ENCODE assay signal across 22 cellular contexts in the genomic region with DNA sequence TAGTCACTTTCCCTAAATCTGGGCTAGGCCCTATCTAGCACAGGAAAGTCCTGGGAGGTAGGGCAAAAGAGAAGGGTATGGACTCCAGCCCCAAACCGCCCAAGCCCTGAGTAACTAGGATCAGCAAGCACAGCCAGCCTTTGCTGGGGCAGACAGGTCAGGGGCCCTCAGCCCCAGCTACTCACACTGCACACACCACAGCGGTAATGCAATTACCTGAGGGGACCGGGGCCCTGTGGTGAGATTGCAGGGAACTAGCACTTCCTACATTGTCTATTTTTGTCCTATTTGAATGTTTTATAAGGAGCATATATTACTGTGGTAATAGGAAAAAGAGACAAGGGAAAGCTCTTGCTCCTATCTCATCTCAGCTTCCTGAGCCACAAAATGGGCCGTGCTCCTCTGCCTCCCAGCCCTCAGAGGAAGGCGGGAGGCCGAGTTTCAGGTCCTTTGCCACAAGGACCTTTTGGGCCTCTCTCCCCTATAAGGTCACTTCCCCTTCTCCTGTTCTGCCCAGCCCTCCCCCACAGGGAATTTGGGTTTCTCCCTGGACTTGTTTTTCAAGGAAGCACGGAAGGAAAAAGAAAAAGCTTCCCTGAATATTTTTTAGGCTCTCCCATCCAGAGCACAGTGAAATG. TPM values are rescaled to one million over a fixed set of nuclear protein-coding genes. Genes with fewer than 3 reads are reported as not detected.
DNase-seq lines count a peak whose midpoint lies in the region; ATAC-seq, FAIRE-seq and TF ChIP-seq lines count a peak whose summit lies in the region.
"Had no signal": no experiment of that assay in that cellular context is flagged by ENCODE, and none has a peak within 500 bp of the region (broad histone marks: within the 10 kb centered on the region; RNA-seq: fewer than 3 reads in every experiment).

No MANE protein-coding gene starts in this region.

- no peaks in the 10 kb centered on the region for H3F3A ChIP-seq in GM23338 (replicated peaks; ENCODE audit: low read depth)

- H3K27ac ChIP-seq in GM23338 (ENCODE audit: low read depth), result no peak overlapping the region
- peak overlapping the region; percentile 41 for H3K27ac ChIP-seq in RWPE1
- H3K27ac ChIP-seq in neutrophil, result peak overlapping the region; percentile 63
- H3K27ac ChIP-seq in small intestine (ENCODE audit: low read depth in 1 of 2, low read length in 1 of 2), result no peak overlapping the region
- H3K27ac ChIP-seq: epithelial cell of prostate, upper lobe of right lung, VCaP had no signal

- CTCF ChIA-PET in RWPE1 (lab: Yijun Ruan, JAX), result interaction anchor here (0.7 to 1.1 kb wide), 3 partner anchors 17 to 85 kb away, joined by 4 to 6 read pairs (median 4); no protein-coding TSS in a partner anchor

- DNase-seq in GM23338 (ENCODE audit: low spot score) (no peak), RWPE1 (ENCODE audit: low spot score) (no peak), chondrocyte (ENCODE audit: low spot score) (no peak), NCI-H1694 treated with DMSO at 0.1 percent for 48 hours (lab: John Stamatoyannopoulos, UW) (no peak), small intestine (no peak), NCI-H2171 (lab: John Stamatoyannopoulos, UW) (no peak), NCI-H187 treated with DMSO at 0.1 percent for 48 hours (lab: John Stamatoyannopoulos, UW) (no peak)
- DNase-seq: activated CD4-positive, alpha-beta memory T cell treated with anti-CD3 and anti-CD28 coated beads for 36 hours; dorsolateral prefrontal cortex; MG63; naive thymus-derived CD8-positive, alpha-beta T cell; NCI-H1417 treated with DMSO at 0.1 percent for 48 hours; SHP77; stimulated activated CD4-positive, alpha-beta T cell treated with anti-CD3 and anti-CD28 coated beads, Interleukin-2, amount 100 ng/mL, for 48 hours; stimulated activated naive CD8-positive, alpha-beta T cell treated with anti-CD3 and anti-CD28 coated beads, Interleukin-15, amount 100 ng/mL, for 72 hours; T-helper 1 cell; upper lobe of right lung had no signal

- H3K4me3 Mint-ChIP-seq in GM23338 (no peak overlapping the region), chondrocyte (ENCODE audit: unreplicated experiment) (no peak overlapping the region)
- H3K4me3 Mint-ChIP-seq: activated CD4-positive, alpha-beta memory T cell treated with anti-CD3 and anti-CD28 coated beads for 36 hours; naive thymus-derived CD8-positive, alpha-beta T cell; stimulated activated naive CD8-positive, alpha-beta T cell treated with anti-CD3 and anti-CD28 coated beads, Interleukin-15, amount 100 ng/mL, for 72 hours had no signal

- no peak overlapping the region for H3K4me2 ChIP-seq in GM23338

- TF ChIP-seq CTCF in GM23338 (conservative IDR thresholded peaks at IDR 0.05; ENCODE audit: low read depth in 2 of 2), result no peak
- TF ChIP-seq CTCF in RWPE1 (conservative IDR thresholded peaks at IDR 0.05; ENCODE audit: low read depth), result no peak
- TF ChIP-seq CTCF in chondrocyte (IDR thresholded peaks at IDR 0.05), result no peak
- TF ChIP-seq CTCF in neutrophil (IDR thresholded peaks at IDR 0.05), result no peak

- no peak overlapping the region for H3K27ac Mint-ChIP-seq in GM23338
- H3K27ac Mint-ChIP-seq in chondrocyte (ENCODE audit: unreplicated experiment), result peak overlapping the region; percentile 77
- H3K27ac Mint-ChIP-seq: activated CD4-positive, alpha-beta memory T cell treated with anti-CD3 and anti-CD28 coated beads for 36 hours; stimulated activated naive CD8-positive, alpha-beta T cell treated with anti-CD3 and anti-CD28 coated beads, Interleukin-15, amount 100 ng/mL, for 72 hours had no signal

- H3K27me3 Mint-ChIP-seq in GM23338 (ENCODE audit: insufficient read depth, low read depth, poor library complexity) (peaks cover 10% of the 10 kb centered on the region), chondrocyte (ENCODE audit: low read depth) (no peaks in the 10 kb centered on the region)
- H3K27me3 Mint-ChIP-seq: activated CD4-positive, alpha-beta memory T cell treated with anti-CD3 and anti-CD28 coated beads for 36 hours; naive thymus-derived CD8-positive, alpha-beta T cell; stimulated activated naive CD8-positive, alpha-beta T cell treated with anti-CD3 and anti-CD28 coated beads, Interleukin-15, amount 100 ng/mL, for 72 hours had no signal

- peaks cover 14% of the 10 kb centered on the region; the same call in 2 of the 3 replicates for H3K4me1 Mint-ChIP-seq in GM23338
- peaks cover 73% of the 10 kb centered on the region for H3K4me1 Mint-ChIP-seq in chondrocyte (ENCODE audit: low read depth)
- H3K4me1 Mint-ChIP-seq: stimulated activated naive CD8-positive, alpha-beta T cell treated with anti-CD3 and anti-CD28 coated beads, Interleukin-15, amount 100 ng/mL, for 72 hours had no signal

- no peaks in the 10 kb centered on the region for H3K36me3 Mint-ChIP-seq in GM23338 (ENCODE audit: low read depth)
- H3K36me3 Mint-ChIP-seq in chondrocyte (ENCODE audit: low read depth), result peaks cover 2% of the 10 kb centered on the region
- H3K36me3 Mint-ChIP-seq: activated CD4-positive, alpha-beta memory T cell treated with anti-CD3 and anti-CD28 coated beads for 36 hours had no signal

- H3K4me3 ChIP-seq in GM23338, result no peak overlapping the region
- H3K4me3 ChIP-seq in neutrophil (ENCODE audit: low read depth in 1 of 2, low read length in 1 of 2), result no peak overlapping the region
- no peak overlapping the region for H3K4me3 ChIP-seq in small intestine (ENCODE audit: low read depth in 1 of 2, low read length in 2 of 2)
- H3K4me3 ChIP-seq: dorsolateral prefrontal cortex, MG63, upper lobe of right lung had no signal

- H3K9me3 Mint-ChIP-seq in GM23338 (no peaks in the 10 kb centered on the region; the same call in 2 of the 3 replicates), chondrocyte (ENCODE audit: low read depth) (no peaks in the 10 kb centered on the region)
- H3K9me3 Mint-ChIP-seq: activated CD4-positive, alpha-beta memory T cell treated with anti-CD3 and anti-CD28 coated beads for 36 hours; naive thymus-derived CD8-positive, alpha-beta T cell; stimulated activated naive CD8-positive, alpha-beta T cell treated with anti-CD3 and anti-CD28 coated beads, Interleukin-15, amount 100 ng/mL, for 72 hours had no signal

- H4K20me1 ChIP-seq in GM23338 (replicated peaks; ENCODE audit: insufficient read depth), result peaks cover 3% of the 10 kb centered on the region

- no peaks in the 10 kb centered on the region for H3K36me3 ChIP-seq in GM23338 (ENCODE audit: insufficient read depth)
- H3K36me3 ChIP-seq in neutrophil, result no peaks in the 10 kb centered on the region
- peaks cover 0 to 2% of the 10 kb centered on the region in 2 donors for H3K36me3 ChIP-seq in small intestine (ENCODE audit: control insufficient read depth in 2 of 2, insufficient read depth in 2 of 2, low read length in 2 of 2)

- H3K4me1 ChIP-seq in GM23338 (ENCODE audit: insufficient read depth) (no peaks in the 10 kb centered on the region), neutrophil (ENCODE audit: control insufficient read depth in 1 of 2, insufficient read depth in 1 of 2, low read depth in 1 of 2, low read length in 1 of 2) (peaks cover 20 to 21% of the 10 kb centered on the region in 2 experiments), small intestine (ENCODE audit: control insufficient read depth in 2 of 2, insufficient read depth in 1 of 2, low read depth in 1 of 2, low read length in 1 of 2) (no peaks in the 10 kb centered on the region)

- no peak for FAIRE-seq in small intestine (lab: Jason Lieb, UNC)
- FAIRE-seq: keratinocyte had no signal

- no peak overlapping the region for H2AFZ ChIP-seq in GM23338

- POLR2A ChIA-PET in RWPE1 (lab: Yijun Ruan, JAX; ENCODE audit: low non-redundant PET), result no interaction called here

- H3K9me3 ChIP-seq in neutrophil (no peaks in the 10 kb centered on the region), small intestine (ENCODE audit: control insufficient read depth, low read depth) (no peaks in the 10 kb centered on the region)
- H3K9me3 ChIP-seq: MG63, upper lobe of right lung had no signal

- no peaks in the 10 kb centered on the region for H3K9me2 ChIP-seq in GM23338 (ENCODE audit: insufficient read depth)

- 65 to 75% (median 68%) methylated on average over 7 of the region's 7 CpGs for WGBS in small intestine, 3 donors

- peak; percentile 34 for ATAC-seq in GM23338
- ATAC-seq: HCT116; naive thymus-derived CD8-positive, alpha-beta T cell; stimulated activated naive CD8-positive, alpha-beta T cell treated with anti-CD3 and anti-CD28 coated beads, Interleukin-15, amount 100 ng/mL, for 72 hours; upper lobe of right lung had no signal

- H3K27me3 ChIP-seq in GM23338 (ENCODE audit: insufficient read depth), result no peaks in the 10 kb centered on the region
- peaks cover 9% of the 10 kb centered on the region for H3K27me3 ChIP-seq in neutrophil
- H3K27me3 ChIP-seq in small intestine (ENCODE audit: control insufficient read depth in 2 of 2, insufficient read depth in 2 of 2, low read length in 2 of 2), result no peaks in the 10 kb centered on the region
- H3K27me3 ChIP-seq: dorsolateral prefrontal cortex, MG63, upper lobe of right lung had no signal

- H3K79me2 ChIP-seq in GM23338 (replicated peaks; ENCODE audit: insufficient read depth), result no peaks in the 10 kb centered on the region; the same call in 1 of the 2 replicates

TF ChIP-seq in GM23338, 12 proteins besides CTCF, POLR2A, EP300 and RAD21:
- no peak for TF ChIP-seq ETS1 (IDR thresholded peaks at IDR 0.05)
TF ChIP-seq in GM23338: peak in this region for 0.

RNA-seq across cellular contexts. Expression of gene RAB11FIP5, which starts 20.5 kb away (rescaled TPM):
- total RNA-seq in GM23338 (2014; rRNA removed; shearing (Covaris generic)), result 15.7 and 16.6 TPM in 2 replicates
- 4.3 and 4.4 TPM in 2 replicates for polyA plus RNA-seq in GM23338 (2016; fragmentation: Nextera tagmentation; extraction: Ambion mirVana)
- total RNA-seq in chondrocyte, result 39.8 to 54.7 TPM (median 53.1 TPM) in 3 replicates
- 10 to 100 TPM in 1 of 3 donors, 1 to 10 TPM in 2; 5.1 to 11.5 (median 5.1) TPM for polyA plus RNA-seq in small intestine

RNA-seq across cellular contexts. Expression of gene SFXN5, which starts 20.8 kb away (rescaled TPM):
- total RNA-seq in GM23338 (2014; rRNA removed; shearing (Covaris generic)), result 25.8 and 26.3 TPM in 2 replicates
- polyA plus RNA-seq in GM23338 (2016; fragmentation: Nextera tagmentation; extraction: Ambion mirVana) (23.6 and 25.4 TPM in 2 replicates), small intestine (10 to 100 TPM in 1 of 3 donors, 1 to 10 TPM in 2; 5.4 to 11.1 (median 8.5) TPM)
- 10.6 to 18.1 TPM (median 13.5 TPM) in 3 replicates for total RNA-seq in chondrocyte

Comparison
In these comparisons a context has a peak if more than half of its experiments do, and no peak if none do; other contexts are left out.
1. H3K27ac ChIP-seq: peak in RWPE1 (single experiment) and neutrophil (single experiment); none in GM23338 (single experiment) and small intestine (0 of 2).